11 cellular contexts compared by ENCODE assay signal in genomic region chr5:10467281-10468198, GRCh38. TPM values are rescaled to one million over a fixed set of nuclear protein-coding genes. Genes with fewer than 3 reads are reported as not detected.
DNase-seq lines count a peak whose midpoint lies in the region; ATAC-seq, FAIRE-seq and TF ChIP-seq lines count a peak whose summit lies in the region.
"Had no signal": no experiment of that assay in that cellular context is flagged by ENCODE, and none has a peak within 500 bp of the region (broad histone marks: within the 10 kb centered on the region; RNA-seq: fewer than 3 reads in every experiment).

No MANE protein-coding gene starts in this region.

- peak overlapping the region; percentile 94 for H2AFZ ChIP-seq in GM23338

- H3K27me3 ChIP-seq in GM23338 (ENCODE audit: insufficient read depth): no peaks in the 10 kb centered on the region
- no peaks in the 10 kb centered on the region for H3K27me3 ChIP-seq in RWPE2 (ENCODE audit: insufficient read depth, poor library complexity, severe bottlenecking)

- peaks cover 20% of the 10 kb centered on the region for H3K27me3 Mint-ChIP-seq in GM23338 (ENCODE audit: insufficient read depth, low read depth, poor library complexity)

- TF ChIP-seq POLR2A in GM12891 (IDR thresholded peaks at IDR 0.05; ENCODE audit: low read depth, low read length): no peak

- H3K36me3 ChIP-seq in GM23338 (ENCODE audit: insufficient read depth) (no peaks in the 10 kb centered on the region), RWPE2 (ENCODE audit: low read depth) (no peaks in the 10 kb centered on the region)

- peak; percentile 75 for ATAC-seq in GM23338
- peak; percentile 80 for ATAC-seq in RWPE2 (ENCODE audit: low read depth)
- no peak for ATAC-seq in HG03159 (IDR thresholded peaks at IDR 0.05; ENCODE audit: unreplicated experiment)

- H3K4me1 ChIP-seq in GM23338 (ENCODE audit: insufficient read depth) (peaks cover 16% of the 10 kb centered on the region), RWPE2 (ENCODE audit: insufficient read depth, poor library complexity, severe bottlenecking) (peaks cover 21% of the 10 kb centered on the region)

- DNase-seq in GM23338 (ENCODE audit: low spot score) (peak; percentile 30), RWPE2 (ENCODE audit: low spot score) (no peak), fibroblast of mammary gland (ENCODE audit: low read depth) (peak; percentile 66), posterior vena cava (ENCODE audit: low spot score) (peak; percentile 61), midbrain (lab: John Stamatoyannopoulos, UW) (no peak), SK-N-DZ (ENCODE audit: low spot score) (no peak), GM12891 (ENCODE audit: insufficient read length, low spot score) (no peak)
- DNase-seq: activated CD8-positive, alpha-beta memory T cell treated with anti-CD3 and anti-CD28 coated beads, Interleukin-2, amount 50 U/mL, for 48 hours; stimulated activated naive CD4-positive, alpha-beta T cell had no signal

- H3K79me2 ChIP-seq in GM23338 (replicated peaks; ENCODE audit: insufficient read depth): no peaks in the 10 kb centered on the region

- no peaks in the 10 kb centered on the region for H4K20me1 ChIP-seq in GM23338 (replicated peaks; ENCODE audit: insufficient read depth)

- no peak overlapping the region for H3K27ac ChIP-seq in GM23338 (ENCODE audit: low read depth)
- peak overlapping the region; percentile 44 for H3K27ac ChIP-seq in RWPE2 (ENCODE audit: poor library complexity, severe bottlenecking)

- H3K9me3 Mint-ChIP-seq in GM23338: peaks cover 2% of the 10 kb centered on the region; the same call in 2 of the 3 replicates

- H3K4me3 ChIP-seq in GM23338 (no peak overlapping the region), RWPE2 (ENCODE audit: severe bottlenecking) (no peak overlapping the region), fibroblast of mammary gland (ENCODE audit: control insufficient read depth, low read depth, low read length) (no peak overlapping the region)

- H3K4me1 Mint-ChIP-seq in GM23338: peaks cover 18% of the 10 kb centered on the region

- FAIRE-seq in GM12891 (lab: Jason Lieb, UNC): no peak
- FAIRE-seq: islet of Langerhans had no signal

- peak overlapping the region; percentile 46; the same call in 1 of the 2 replicates for H3K4me2 ChIP-seq in GM23338

- no peaks in the 10 kb centered on the region; the same call in 2 of the 3 replicates for H3K36me3 Mint-ChIP-seq in GM23338 (ENCODE audit: low read depth)

- no peaks in the 10 kb centered on the region for H3K9me3 ChIP-seq in RWPE2 (ENCODE audit: severe bottlenecking)

- TF ChIP-seq CTCF in GM23338 (conservative IDR thresholded peaks at IDR 0.05; ENCODE audit: low read depth in 2 of 2): no peak
- no peak for TF ChIP-seq CTCF in RWPE2 (IDR thresholded peaks at IDR 0.05; ENCODE audit: poor library complexity, severe bottlenecking)
- TF ChIP-seq CTCF in fibroblast of mammary gland (conservative IDR thresholded peaks at IDR 0.05; ENCODE audit: control insufficient read depth, insufficient read depth, low read depth, low read length): no peak

- H3K27ac Mint-ChIP-seq in GM23338: peak overlapping the region; percentile 74; the same call in 1 of the 2 replicates

- H3K9me2 ChIP-seq in GM23338 (ENCODE audit: insufficient read depth): no peaks in the 10 kb centered on the region

- intact Hi-C loops in posterior vena cava (cut with DNase I): no loop called here

- H3F3A ChIP-seq in GM23338 (replicated peaks; ENCODE audit: low read depth): no peaks in the 10 kb centered on the region

- no peak overlapping the region for H3K4me3 Mint-ChIP-seq in GM23338

TF ChIP-seq in GM23338, 12 proteins besides CTCF, POLR2A, EP300 and RAD21:
- TF ChIP-seq EZH2phosphoT487 (IDR thresholded peaks at IDR 0.05; ENCODE audit: unreplicated experiment) (no peak), POLR2AphosphoS5 (IDR thresholded peaks at IDR 0.05; ENCODE audit: low read depth) (no peak)
- TF ChIP-seq, protein P1, sequence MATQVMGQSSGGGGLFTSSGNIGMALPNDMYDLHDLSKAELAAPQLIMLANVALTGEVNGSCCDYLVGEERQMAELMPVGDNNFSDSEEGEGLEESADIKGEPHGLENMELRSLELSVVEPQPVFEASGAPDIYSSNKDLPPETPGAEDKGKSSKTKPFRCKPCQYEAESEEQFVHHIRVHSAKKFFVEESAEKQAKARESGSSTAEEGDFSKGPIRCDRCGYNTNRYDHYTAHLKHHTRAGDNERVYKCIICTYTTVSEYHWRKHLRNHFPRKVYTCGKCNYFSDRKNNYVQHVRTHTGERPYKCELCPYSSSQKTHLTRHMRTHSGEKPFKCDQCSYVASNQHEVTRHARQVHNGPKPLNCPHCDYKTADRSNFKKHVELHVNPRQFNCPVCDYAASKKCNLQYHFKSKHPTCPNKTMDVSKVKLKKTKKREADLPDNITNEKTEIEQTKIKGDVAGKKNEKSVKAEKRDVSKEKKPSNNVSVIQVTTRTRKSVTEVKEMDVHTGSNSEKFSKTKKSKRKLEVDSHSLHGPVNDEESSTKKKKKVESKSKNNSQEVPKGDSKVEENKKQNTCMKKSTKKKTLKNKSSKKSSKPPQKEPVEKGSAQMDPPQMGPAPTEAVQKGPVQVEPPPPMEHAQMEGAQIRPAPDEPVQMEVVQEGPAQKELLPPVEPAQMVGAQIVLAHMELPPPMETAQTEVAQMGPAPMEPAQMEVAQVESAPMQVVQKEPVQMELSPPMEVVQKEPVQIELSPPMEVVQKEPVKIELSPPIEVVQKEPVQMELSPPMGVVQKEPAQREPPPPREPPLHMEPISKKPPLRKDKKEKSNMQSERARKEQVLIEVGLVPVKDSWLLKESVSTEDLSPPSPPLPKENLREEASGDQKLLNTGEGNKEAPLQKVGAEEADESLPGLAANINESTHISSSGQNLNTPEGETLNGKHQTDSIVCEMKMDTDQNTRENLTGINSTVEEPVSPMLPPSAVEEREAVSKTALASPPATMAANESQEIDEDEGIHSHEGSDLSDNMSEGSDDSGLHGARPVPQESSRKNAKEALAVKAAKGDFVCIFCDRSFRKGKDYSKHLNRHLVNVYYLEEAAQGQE (IDR thresholded peaks at IDR 0.05; ENCODE audit: unreplicated experiment): no peak
TF ChIP-seq in GM23338: peak in this region for 0.

TF ChIP-seq in GM12891, 5 proteins besides CTCF, POLR2A, EP300 and RAD21:
- TF ChIP-seq TAF1 (IDR thresholded peaks at IDR 0.05; ENCODE audit: low read depth, low read length) (no peak), POU2F2 (IDR thresholded peaks at IDR 0.05; ENCODE audit: low read depth, low read length) (no peak), PAX5 (IDR thresholded peaks at IDR 0.05; ENCODE audit: insufficient read depth, low read length, severe bottlenecking) (no peak), POLR2AphosphoS5 (IDR thresholded peaks at IDR 0.05; ENCODE audit: low read depth, low read length) (no peak), SPI1 (IDR thresholded peaks at IDR 0.05; ENCODE audit: low read depth, low read length) (no peak)

RNA-seq across cellular contexts. Expression of gene ROPN1L, which starts 25.9 kb away (rescaled TPM):
- 1.0 TPM in 1 of 2 replicates, not detected in the other for total RNA-seq in GM23338 (2014; rRNA removed; shearing (Covaris generic))
- 0.57 TPM in 1 of 2 replicates, not detected in the other for polyA plus RNA-seq in GM23338 (2016; fragmentation: Nextera tagmentation; extraction: Ambion mirVana)
- under 1 TPM in 1 of 2 donors, not detected in 1; 0.67 TPM for total RNA-seq in posterior vena cava
- polyA plus RNA-seq in SK-N-DZ (2014; cell fraction: cytosol; rRNA removed): not detected in 2 replicates
- 0.80 and 1.7 TPM in 2 replicates for polyA plus RNA-seq in SK-N-DZ (2014; cell fraction: nucleus; rRNA removed)
- 0.23 TPM for polyA plus RNA-seq in GM12891 (2012; ENCODE audit: low read depth, missing spikeins)

Comparison
In these comparisons a context has a peak if more than half of its experiments do, and no peak if none do; other contexts are left out.
1. DNase-seq: peak in GM23338 (single experiment), fibroblast of mammary gland (single experiment) and posterior vena cava (single experiment); none in RWPE2 (single experiment), midbrain (single experiment), SK-N-DZ (single experiment) and GM12891 (single experiment).